Comparison of ENCODE assay signal across 8 cellular contexts in genomic region chr12:96502477-96502876, GRCh38. TPM values are rescaled to one million over a fixed set of nuclear protein-coding genes. Genes with fewer than 3 reads are reported as not detected.
DNase-seq lines count a peak whose midpoint lies in the region; ATAC-seq and TF ChIP-seq lines count a peak whose summit lies in the region.

No MANE protein-coding gene starts in this region.

- no peak overlapping the region for H4K91ac ChIP-seq in mesenchymal stem cell (ENCODE audit: low read length)

- peaks cover 0 to 24% (median 7%) of the 10 kb centered on the region in 4 donors for H3K4me1 ChIP-seq in stomach
- H3K4me1 ChIP-seq in mesenchymal stem cell (ENCODE audit: control insufficient read depth, insufficient read depth, low read depth, low read length), result peaks cover 6% of the 10 kb centered on the region
- no peaks in the 10 kb centered on the region for H3K4me1 ChIP-seq in neural progenitor cell

- H2BK15ac ChIP-seq in mesenchymal stem cell (ENCODE audit: low read depth, poor library complexity, severe bottlenecking), result no peak overlapping the region

- H3K4me1 Mint-ChIP-seq in activated CD4-positive, alpha-beta T cell treated with anti-CD3 and anti-CD28 coated beads, Interleukin-2, amount 10 ng/mL, durations not matched to agents 7 days and 5 days, result peaks cover 47% of the 10 kb centered on the region
- peaks cover 31% of the 10 kb centered on the region for H3K4me1 Mint-ChIP-seq in activated naive CD4-positive, alpha-beta T cell treated with anti-CD3 and anti-CD28 coated beads for 36 hours (ENCODE audit: low read depth)
- H3K4me1 Mint-ChIP-seq in neural progenitor cell, result no peaks in the 10 kb centered on the region

- no peaks in the 10 kb centered on the region for H3F3A ChIP-seq in neural progenitor cell (ENCODE audit: low read depth)

- no peak for TF ChIP-seq EP300 in stomach (IDR thresholded peaks at IDR 0.05)

- H3K9me3 ChIP-seq in stomach, result no peaks in the 10 kb centered on the region
- no peaks in the 10 kb centered on the region for H3K9me3 ChIP-seq in mesenchymal stem cell (ENCODE audit: control insufficient read depth, low read length)
- no peaks in the 10 kb centered on the region for H3K9me3 ChIP-seq in neural progenitor cell (ENCODE audit: low read depth)

- H2BK120ac ChIP-seq in mesenchymal stem cell (ENCODE audit: low read depth, low read length), result no peak overlapping the region

- TF ChIP-seq POLR2A in stomach (IDR thresholded peaks at IDR 0.05), result no peak

- H3K27me3 ChIP-seq in stomach (no peaks in the 10 kb centered on the region), mesenchymal stem cell (ENCODE audit: control insufficient read depth in 1 of 2, insufficient read depth in 1 of 2, low read length in 2 of 2) (no peaks in the 10 kb centered on the region), neural progenitor cell (no peaks in the 10 kb centered on the region)

- no peak overlapping the region for H3K23ac ChIP-seq in mesenchymal stem cell (ENCODE audit: low read length in 2 of 2)

- POLR2A ChIA-PET in activated CD4-positive, alpha-beta T cell treated with anti-CD3 and anti-CD28 coated beads, Interleukin-2, amount 10 ng/mL, durations not matched to agents 7 days and 5 days (lab: Charles Lee), result interaction anchor here (0.6 kb wide), 1 partner anchor 794 kb away, joined by 5 read pairs; no protein-coding TSS in a partner anchor

- H2AFZ ChIP-seq in mesenchymal stem cell (ENCODE audit: low read depth, low read length) (no peak overlapping the region), neural progenitor cell (replicated peaks) (no peak overlapping the region)

- H3K27ac Mint-ChIP-seq in activated CD4-positive, alpha-beta T cell treated with anti-CD3 and anti-CD28 coated beads, Interleukin-2, amount 10 ng/mL, durations not matched to agents 7 days and 5 days, result peak overlapping the region; percentile 71
- H3K27ac Mint-ChIP-seq in activated naive CD4-positive, alpha-beta T cell treated with anti-CD3 and anti-CD28 coated beads for 36 hours, result peak overlapping the region; percentile 73
- no peak overlapping the region for H3K27ac Mint-ChIP-seq in neural progenitor cell

- H2AK5ac ChIP-seq in mesenchymal stem cell (ENCODE audit: low read length, severe bottlenecking), result no peak overlapping the region

- no peak overlapping the region for H3K18ac ChIP-seq in mesenchymal stem cell (ENCODE audit: low read depth in 1 of 2, low read length in 2 of 2)

- no peaks in the 10 kb centered on the region for H3K79me1 ChIP-seq in mesenchymal stem cell (replicated peaks; ENCODE audit: low read length, poor library complexity, severe bottlenecking)

- no peak for DNase-seq in activated CD4-positive, alpha-beta T cell treated with anti-CD3 and anti-CD28 coated beads, Interleukin-2, amount 10 ng/mL, durations not matched to agents 7 days and 5 days
- no peak for DNase-seq in activated CD4-positive, alpha-beta T cell treated with anti-CD3 and anti-CD28 coated beads, Interleukin-2, amount 50 U/mL, for 4 hours
- DNase-seq in activated naive CD4-positive, alpha-beta T cell treated with anti-CD3 and anti-CD28 coated beads for 36 hours, result no peak
- no peak for DNase-seq in stomach
- no peak for DNase-seq in GM03348 (ENCODE audit: low spot score)
- no peak for DNase-seq in mesenchymal stem cell
- DNase-seq in neural progenitor cell (ENCODE audit: low spot score), result no peak

- H3K9me3 Mint-ChIP-seq in activated CD4-positive, alpha-beta T cell treated with anti-CD3 and anti-CD28 coated beads, Interleukin-2, amount 10 ng/mL, durations not matched to agents 7 days and 5 days, result peaks cover 13% of the 10 kb centered on the region
- H3K9me3 Mint-ChIP-seq in activated naive CD4-positive, alpha-beta T cell treated with anti-CD3 and anti-CD28 coated beads for 36 hours, result no peaks in the 10 kb centered on the region
- H3K9me3 Mint-ChIP-seq in neural progenitor cell, result peaks cover 2% of the 10 kb centered on the region

- no peak overlapping the region for H4K8ac ChIP-seq in mesenchymal stem cell (ENCODE audit: low read length)

- H3K4ac ChIP-seq in mesenchymal stem cell (ENCODE audit: low read depth in 1 of 2, low read length in 2 of 2), result no peak overlapping the region

- peaks cover 17% of the 10 kb centered on the region for H3K36me3 Mint-ChIP-seq in activated CD4-positive, alpha-beta T cell treated with anti-CD3 and anti-CD28 coated beads, Interleukin-2, amount 10 ng/mL, durations not matched to agents 7 days and 5 days (ENCODE audit: low read depth)
- no peaks in the 10 kb centered on the region for H3K36me3 Mint-ChIP-seq in activated naive CD4-positive, alpha-beta T cell treated with anti-CD3 and anti-CD28 coated beads for 36 hours (ENCODE audit: low read depth)
- H3K36me3 Mint-ChIP-seq in neural progenitor cell, result peaks cover 4% of the 10 kb centered on the region

- intact Hi-C loops in activated naive CD4-positive, alpha-beta T cell treated with anti-CD3 and anti-CD28 coated beads for 36 hours (cut with micrococcal nuclease), result loop anchor here (1.0 to 5.0 kb wide), 4 partner anchors 14 to 455 kb away; no protein-coding TSS in a partner anchor
- intact Hi-C loops in stomach (cut with DNase I; ENCODE audit: low total_unique reads), result no loop called here

- H3K9ac ChIP-seq in mesenchymal stem cell (ENCODE audit: low read length) (no peak overlapping the region), neural progenitor cell (no peak overlapping the region)

- TF ChIP-seq CTCF in stomach (IDR thresholded peaks at IDR 0.05), result no peak
- TF ChIP-seq CTCF in neural progenitor cell (IDR thresholded peaks at IDR 0.05), result no peak

- no peaks in the 10 kb centered on the region for H4K20me1 ChIP-seq in neural progenitor cell (ENCODE audit: low read depth)

- H2BK5ac ChIP-seq in mesenchymal stem cell (ENCODE audit: low read depth, low read length, poor library complexity, severe bottlenecking), result no peak overlapping the region

- no peaks in the 10 kb centered on the region for H3K27me3 Mint-ChIP-seq in activated CD4-positive, alpha-beta T cell treated with anti-CD3 and anti-CD28 coated beads, Interleukin-2, amount 10 ng/mL, durations not matched to agents 7 days and 5 days
- no peaks in the 10 kb centered on the region for H3K27me3 Mint-ChIP-seq in activated naive CD4-positive, alpha-beta T cell treated with anti-CD3 and anti-CD28 coated beads for 36 hours (ENCODE audit: low read depth)
- peaks cover 4% of the 10 kb centered on the region for H3K27me3 Mint-ChIP-seq in neural progenitor cell (ENCODE audit: insufficient read depth, low read depth)

- H3K27ac ChIP-seq in stomach, result peak overlapping the region in 3 of 5 donors; percentile 9 to 40 (median 19)
- no peak overlapping the region for H3K27ac ChIP-seq in mesenchymal stem cell (ENCODE audit: low read length, poor library complexity, severe bottlenecking)
- no peak overlapping the region for H3K27ac ChIP-seq in neural progenitor cell

- peak; percentile 63 for ATAC-seq in HG03095 (IDR thresholded peaks at IDR 0.05; ENCODE audit: unreplicated experiment)

- H3K4me3 ChIP-seq in stomach, result no peak overlapping the region
- H3K4me3 ChIP-seq in mesenchymal stem cell (ENCODE audit: insufficient read depth in 1 of 2, low read depth in 1 of 2, low read length in 2 of 2), result no peak overlapping the region
- H3K4me3 ChIP-seq in neural progenitor cell, result no peak overlapping the region

- H3K4me2 ChIP-seq in mesenchymal stem cell (ENCODE audit: low read length, poor library complexity, severe bottlenecking) (no peak overlapping the region), neural progenitor cell (no peak overlapping the region)

- no peak overlapping the region for H3K4me3 Mint-ChIP-seq in activated CD4-positive, alpha-beta T cell treated with anti-CD3 and anti-CD28 coated beads, Interleukin-2, amount 10 ng/mL, durations not matched to agents 7 days and 5 days
- H3K4me3 Mint-ChIP-seq in activated naive CD4-positive, alpha-beta T cell treated with anti-CD3 and anti-CD28 coated beads for 36 hours, result no peak overlapping the region
- H3K4me3 Mint-ChIP-seq in neural progenitor cell, result no peak overlapping the region

- H3K14ac ChIP-seq in mesenchymal stem cell (ENCODE audit: low read length in 2 of 2), result no peak overlapping the region

- H3K36me3 ChIP-seq in stomach, result no peaks in the 10 kb centered on the region
- no peaks in the 10 kb centered on the region for H3K36me3 ChIP-seq in mesenchymal stem cell (ENCODE audit: control insufficient read depth in 1 of 2, insufficient read depth in 2 of 2, low read depth in 1 of 2, low read length in 2 of 2)
- H3K36me3 ChIP-seq in neural progenitor cell, result no peaks in the 10 kb centered on the region

- CTCF ChIA-PET in activated CD4-positive, alpha-beta T cell treated with anti-CD3 and anti-CD28 coated beads, Interleukin-2, amount 10 ng/mL, durations not matched to agents 7 days and 5 days (lab: Charles Lee), result interaction anchor here (0.6 to 1.6 kb wide), 4 partner anchors 14 to 102 kb away, joined by 3 to 5 read pairs (median 4); partner anchors contain the start of gene CDK17
- CTCF ChIA-PET in activated naive CD4-positive, alpha-beta T cell treated with anti-CD3 and anti-CD28 coated beads for 36 hours (lab: Charles Lee), result interaction anchor here (1.4 to 3.4 kb wide), 2 partner anchors 13 to 14 kb away, joined by 11 to 25 read pairs; partner anchors contain the start of gene CFAP54

- no peak overlapping the region for H2BK12ac ChIP-seq in mesenchymal stem cell (ENCODE audit: low read length in 2 of 2)

- H3K79me2 ChIP-seq in neural progenitor cell (ENCODE audit: low read depth), result no peaks in the 10 kb centered on the region

RNA-seq across cellular contexts. Expression of gene CFAP54, which starts 13.1 kb away (rescaled TPM):
- total RNA-seq in activated CD4-positive, alpha-beta T cell treated with anti-CD3 and anti-CD28 coated beads, Interleukin-2, amount 10 ng/mL, durations not matched to agents 7 days and 5 days, result under 1 TPM; 0.23 to 0.40 TPM
- total RNA-seq in activated naive CD4-positive, alpha-beta T cell treated with anti-CD3 and anti-CD28 coated beads for 36 hours, result under 1 TPM; 0.38 to 0.64 TPM
- total RNA-seq in stomach (10 to 100 TPM in 1 of 5 donors, 1 to 10 TPM in 3, not detected in 1; 2.6 to 36.6 (median 3.8) TPM), neural progenitor cell (ENCODE audit: low replicate concordance) (1.6 and 4.2 TPM in 2 replicates)
- under 1 TPM in 2 of 3 donors, not detected in 1; 0.08 to 0.25 TPM for polyA plus RNA-seq in stomach
- polyA plus RNA-seq in mesenchymal stem cell (2013, experiment 1 of 2), result 0.88 TPM
- 0.74 TPM for polyA plus RNA-seq in mesenchymal stem cell (2013, experiment 2 of 2)

Comparison
In these comparisons a context has a peak if more than half of its experiments do, and no peak if none do; other contexts are left out.
1. H3K27ac ChIP-seq: peak in stomach (3 of 5); none in mesenchymal stem cell (single experiment) and neural progenitor cell (single experiment).